In genomic region chr20:11459090-11459877, GRCh38 we compare ENCODE assay signal across 18 cellular contexts.
A peak's percentile ranks its signal among the peaks of the same experiment; 100 is the strongest.
DNase-seq lines count a peak whose midpoint lies in the region; ATAC-seq, FAIRE-seq and TF ChIP-seq lines count a peak whose summit lies in the region.
"Had no signal": no experiment of that assay in that cellular context is flagged by ENCODE, and none has a peak within 500 bp of the region (broad histone marks: within the 10 kb centered on the region; RNA-seq: fewer than 3 reads in every experiment).

No MANE protein-coding gene starts in this region.

- H3K27me3 Mint-ChIP-seq in astrocyte (ENCODE audit: low read depth, unreplicated experiment), result no peaks in the 10 kb centered on the region
- H3K27me3 Mint-ChIP-seq in stimulated activated memory B cell treated with anti-CD40 and anti-IgM and Interleukin-4, amounts not matched to agents 10 μg/mL and 1 μg/mL and 100 μg/mL, for 72 hours, result no peaks in the 10 kb centered on the region
- H3K27me3 Mint-ChIP-seq: T-cell had no signal

- no peaks in the 10 kb centered on the region for H3K27me3 ChIP-seq in astrocyte (ENCODE audit: insufficient read depth, low read length)
- H3K27me3 ChIP-seq: esophagus squamous epithelium, neural progenitor cell, sigmoid colon, upper lobe of left lung had no signal

- TF ChIP-seq CTCF in astrocyte (IDR thresholded peaks at IDR 0.05; ENCODE audit: insufficient read depth, low read depth, low read length), result no peak

- H3K36me3 ChIP-seq in astrocyte (ENCODE audit: insufficient read depth, low read length) (no peaks in the 10 kb centered on the region), mesodermal cell (ENCODE audit: control insufficient read depth, insufficient read depth, low read length) (no peaks in the 10 kb centered on the region)
- H3K36me3 ChIP-seq: esophagus squamous epithelium, HAP-1, neural progenitor cell, sigmoid colon, upper lobe of left lung had no signal

- peaks cover 55% of the 10 kb centered on the region for H3K4me1 Mint-ChIP-seq in astrocyte (ENCODE audit: low read depth, unreplicated experiment)
- H3K4me1 Mint-ChIP-seq in stimulated activated memory B cell treated with anti-CD40 and anti-IgM and Interleukin-4, amounts not matched to agents 10 μg/mL and 1 μg/mL and 100 μg/mL, for 72 hours, result no peaks in the 10 kb centered on the region
- H3K4me1 Mint-ChIP-seq: stimulated activated effector memory CD8-positive, alpha-beta T cell treated with anti-CD3 and anti-CD28 coated beads, Interleukin-12 subunit alpha, Interleukin-12 subunit beta, amount 100 ng/mL, for 72 hours; T-cell had no signal

- H3K79me2 ChIP-seq in astrocyte (ENCODE audit: insufficient read depth, low read length), result no peaks in the 10 kb centered on the region

- peak; percentile 26 for DNase-seq in GM04504 (ENCODE audit: low read depth)
- peak; percentile 1 for DNase-seq in NAMALWA (ENCODE audit: low spot score)
- DNase-seq in astrocyte (ENCODE audit: low read depth), result no peak
- DNase-seq in NK-92 (lab: John Stamatoyannopoulos, UW; ENCODE audit: unreplicated experiment), result no peak
- DNase-seq: activated CD4-positive, alpha-beta T cell treated with anti-CD3 and anti-CD28 coated beads for 4 hours; C1 segment of cervical spinal cord; esophagus squamous epithelium; sigmoid colon; stimulated activated CD4-positive, alpha-beta T cell treated with anti-CD3 and anti-CD28 coated beads, Interleukin-4, amount 100 ng/mL, for 4 hours; T-cell; upper lobe of left lung had no signal

- H3K4me2 ChIP-seq in astrocyte (ENCODE audit: low read length), result no peak overlapping the region
- H3K4me2 ChIP-seq: neural progenitor cell had no signal

- 33 to 50% methylated on average over 1 of the region's 2 CpGs for WGBS in mesodermal cell (ENCODE audit: insufficient coverage in 2 of 2), 2 experiments

- H2AFZ ChIP-seq in astrocyte (ENCODE audit: low read depth, low read length), result no peak overlapping the region
- H2AFZ ChIP-seq: neural progenitor cell had no signal

- no peak overlapping the region for H3K9ac ChIP-seq in astrocyte (ENCODE audit: low read length)
- H3K9ac ChIP-seq: neural progenitor cell had no signal

- H3K27ac Mint-ChIP-seq in astrocyte (ENCODE audit: unreplicated experiment), result peak overlapping the region; percentile 77
- H3K27ac Mint-ChIP-seq in stimulated activated memory B cell treated with anti-CD40 and anti-IgM and Interleukin-4, amounts not matched to agents 10 μg/mL and 1 μg/mL and 100 μg/mL, for 72 hours, result no peak overlapping the region
- H3K27ac Mint-ChIP-seq: neural progenitor cell; stimulated activated effector memory CD8-positive, alpha-beta T cell treated with anti-CD3 and anti-CD28 coated beads, Interleukin-12 subunit alpha, Interleukin-12 subunit beta, amount 100 ng/mL, for 72 hours; T-cell had no signal

- H3K4me3 Mint-ChIP-seq in astrocyte (ENCODE audit: unreplicated experiment), result no peak overlapping the region
- no peak overlapping the region for H3K4me3 Mint-ChIP-seq in stimulated activated memory B cell treated with anti-CD40 and anti-IgM and Interleukin-4, amounts not matched to agents 10 μg/mL and 1 μg/mL and 100 μg/mL, for 72 hours
- H3K4me3 Mint-ChIP-seq: neural progenitor cell; stimulated activated effector memory CD8-positive, alpha-beta T cell treated with anti-CD3 and anti-CD28 coated beads, Interleukin-12 subunit alpha, Interleukin-12 subunit beta, amount 100 ng/mL, for 72 hours; T-cell had no signal

- H3K4me1 ChIP-seq in astrocyte (ENCODE audit: insufficient read depth, low read length), result peaks cover 22% of the 10 kb centered on the region
- H3K4me1 ChIP-seq in mesodermal cell (ENCODE audit: control insufficient read depth, insufficient read depth, low read length, poor library complexity, severe bottlenecking), result peaks cover 28% of the 10 kb centered on the region
- H3K4me1 ChIP-seq: upper lobe of left lung had no signal

- no peak overlapping the region for H3K4me3 ChIP-seq in astrocyte (ENCODE audit: insufficient read depth, low read depth, low read length)
- H3K4me3 ChIP-seq in mesodermal cell (ENCODE audit: extremely low read depth, insufficient read depth, low read length, poor library complexity, severe bottlenecking), result no peak overlapping the region
- H3K4me3 ChIP-seq: esophagus squamous epithelium, HAP-1, neural progenitor cell, sigmoid colon, upper lobe of left lung had no signal

- no peaks in the 10 kb centered on the region for H4K20me1 ChIP-seq in astrocyte (ENCODE audit: insufficient read depth, low read length)

- no peaks in the 10 kb centered on the region for H3K9me3 Mint-ChIP-seq in astrocyte (ENCODE audit: unreplicated experiment)
- no peaks in the 10 kb centered on the region for H3K9me3 Mint-ChIP-seq in stimulated activated memory B cell treated with anti-CD40 and anti-IgM and Interleukin-4, amounts not matched to agents 10 μg/mL and 1 μg/mL and 100 μg/mL, for 72 hours
- H3K9me3 Mint-ChIP-seq: neural progenitor cell had no signal

- ATAC-seq in stimulated activated memory B cell treated with anti-CD40 and anti-IgM and Interleukin-4, amounts not matched to agents 10 μg/mL and 1 μg/mL and 100 μg/mL, for 72 hours, result no peak
- ATAC-seq in GM19328 (IDR thresholded peaks at IDR 0.05; ENCODE audit: unreplicated experiment) (no peak), GM21515 (IDR thresholded peaks at IDR 0.05; ENCODE audit: unreplicated experiment) (no peak)
- ATAC-seq: stimulated activated effector memory CD8-positive, alpha-beta T cell treated with anti-CD3 and anti-CD28 coated beads, Interleukin-12 subunit alpha, Interleukin-12 subunit beta, amount 100 ng/mL, for 72 hours; T-cell had no signal

- no peaks in the 10 kb centered on the region for H3K36me3 Mint-ChIP-seq in astrocyte (ENCODE audit: low read depth, unreplicated experiment)
- no peaks in the 10 kb centered on the region for H3K36me3 Mint-ChIP-seq in stimulated activated memory B cell treated with anti-CD40 and anti-IgM and Interleukin-4, amounts not matched to agents 10 μg/mL and 1 μg/mL and 100 μg/mL, for 72 hours
- H3K36me3 Mint-ChIP-seq: neural progenitor cell; stimulated activated effector memory CD8-positive, alpha-beta T cell treated with anti-CD3 and anti-CD28 coated beads, Interleukin-12 subunit alpha, Interleukin-12 subunit beta, amount 100 ng/mL, for 72 hours; T-cell had no signal

- H3K9me3 ChIP-seq in astrocyte (ENCODE audit: insufficient read depth, low read depth, low read length) (no peaks in the 10 kb centered on the region), mesodermal cell (ENCODE audit: control insufficient read depth, low read length) (no peaks in the 10 kb centered on the region)
- H3K9me3 ChIP-seq: esophagus squamous epithelium, HAP-1, sigmoid colon, upper lobe of left lung had no signal

- FAIRE-seq in astrocyte (lab: Jason Lieb, UNC), result no peak

- no peak overlapping the region for H3K27ac ChIP-seq in astrocyte (ENCODE audit: low read depth, low read length)
- H3K27ac ChIP-seq in mesodermal cell (ENCODE audit: low read depth, low read length, severe bottlenecking), result peak overlapping the region; percentile 24
- H3K27ac ChIP-seq: esophagus squamous epithelium, neural progenitor cell, upper lobe of left lung had no signal

Comparison
In these comparisons a context has a peak if more than half of its experiments do, and no peak if none do; other contexts are left out.
1. DNase-seq: peak in GM04504 (single experiment) and NAMALWA (single experiment); none in astrocyte (single experiment) and NK-92 (single experiment).